In the genomic region with DNA sequence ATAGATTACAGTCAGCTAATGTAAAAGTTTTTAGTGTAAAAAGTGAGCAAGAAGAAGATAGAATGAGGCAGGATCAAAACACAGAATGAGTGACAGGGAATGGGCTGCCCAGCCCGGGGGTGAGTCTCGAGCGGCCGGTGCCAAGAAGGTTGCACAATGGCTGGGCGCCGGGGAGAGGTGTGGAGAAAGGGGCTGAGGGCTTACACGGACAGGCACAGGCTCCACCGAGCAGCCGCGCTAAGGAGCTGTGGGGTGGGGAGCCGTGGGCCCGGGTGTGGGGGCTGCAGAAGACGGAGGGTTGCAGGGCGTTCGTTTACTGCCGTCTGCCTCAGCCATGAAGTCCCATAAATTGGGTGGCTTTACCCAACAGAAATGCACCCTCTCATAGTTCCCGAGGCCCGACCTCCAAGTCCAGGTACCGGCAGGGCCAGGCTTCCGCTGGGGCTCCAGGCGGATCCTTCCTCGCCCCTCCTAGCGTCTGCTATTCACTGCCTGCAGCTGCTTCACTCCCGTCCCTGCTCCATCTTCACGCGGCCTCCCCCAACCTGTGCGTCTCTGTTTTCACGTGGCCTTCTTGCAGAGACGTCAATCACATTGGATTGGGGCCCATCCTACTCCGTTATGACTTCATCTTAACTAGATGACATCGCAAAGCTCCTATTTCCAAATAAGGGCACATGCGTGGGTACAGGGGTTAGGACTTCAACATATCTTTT, we compare ENCODE assay signal across 30 cellular contexts.
"Had no signal": no experiment of that assay in that cellular context is flagged by ENCODE, and none has a peak within 500 bp of the region (broad histone marks: within the 10 kb centered on the region; RNA-seq: fewer than 3 reads in every experiment).

No MANE protein-coding gene starts in this region.

- H3K4me1 Mint-ChIP-seq: activated B cell treated with CpG ODN at 0.5 μM for 24 hours; activated naive CD8-positive, alpha-beta T cell treated with anti-CD3 and anti-CD28 coated beads, Interleukin-2, amount 10 ng/mL, durations not matched to agents 7 days and 5 days; activated T-helper 17 cell treated with anti-CD3 and anti-CD28 coated beads, Interleukin-2, amount 50 U/mL, for 72 hours; T-cell had no signal

- H3K4me1 ChIP-seq: body of pancreas, colonic mucosa, esophagus squamous epithelium, gastroesophageal sphincter had no signal

- DNase-seq: activated B cell treated with CpG ODN at 0.5 μM for 24 hours; activated CD4-positive, alpha-beta T cell treated with anti-CD3 and anti-CD28 coated beads for 48 hours; activated CD4-positive, alpha-beta T cell treated with anti-CD3 and anti-CD28 coated beads, Interleukin-2, amount 50 U/mL, for 1 hour; activated CD4-positive, alpha-beta T cell treated with anti-CD3 and anti-CD28 coated beads, Interleukin-2, amount 50 U/mL, for 48 hours; activated CD8-positive, alpha-beta memory T cell treated with anti-CD3 and anti-CD28 coated beads for 24 hours; activated CD8-positive, alpha-beta T cell treated with anti-CD3 and anti-CD28 coated beads for 36 hours; activated effector memory CD4-positive, alpha-beta T cell treated with Interleukin-2 at 50 U/mL for 16 hours; activated gamma-delta T cell treated with Interleukin-2 at 50 U/mL for 16 hours; activated naive CD4-positive, alpha-beta T cell treated with anti-CD3 and anti-CD28 coated beads for 36 hours; activated naive CD8-positive, alpha-beta T cell treated with anti-CD3 and anti-CD28 coated beads, Interleukin-2, amount 10 ng/mL, durations not matched to agents 7 days and 5 days; activated T-cell treated with anti-CD3 and anti-CD28 coated beads, Interleukin-2, amount 50 U/mL, for 4 hours; body of pancreas; central memory CD4-positive, alpha-beta T cell; cerebellar nuclear complex; colonic mucosa; effector CD8-positive, alpha-beta T cell; esophagus squamous epithelium; foreskin melanocyte; SW 1271; T-cell; T-helper 9 cell; WERI-Rb-1 had no signal

- H3K36me3 ChIP-seq: colonic mucosa, esophagus squamous epithelium, gastroesophageal sphincter, WERI-Rb-1 had no signal

- ATAC-seq: activated CD4-positive, CD25-positive, alpha-beta regulatory T cell treated with anti-CD3 and anti-CD28 coated beads, Interleukin-2, amount 50 U/mL, for 24 hours; activated CD8-positive, alpha-beta T cell treated with anti-CD3 and anti-CD28 coated beads for 36 hours; activated naive CD4-positive, alpha-beta T cell treated with anti-CD3 and anti-CD28 coated beads, Interleukin-2, amount 50 U/mL, for 72 hours; activated T-cell treated with anti-CD3 and anti-CD28 coated beads, Interleukin-2, amount 50 U/mL, for 4 hours; activated T-helper 17 cell treated with anti-CD3 and anti-CD28 coated beads, Interleukin-2, amount 50 U/mL, for 72 hours; body of pancreas; gastroesophageal sphincter; T-cell had no signal

- H3K4me3 ChIP-seq: body of pancreas, colonic mucosa, esophagus squamous epithelium, gastroesophageal sphincter had no signal

- H3K4me3 Mint-ChIP-seq: activated B cell treated with CpG ODN at 0.5 μM for 24 hours; activated CD8-positive, alpha-beta T cell treated with anti-CD3 and anti-CD28 coated beads for 36 hours; activated naive CD4-positive, alpha-beta T cell treated with anti-CD3 and anti-CD28 coated beads for 36 hours; activated naive CD8-positive, alpha-beta T cell treated with anti-CD3 and anti-CD28 coated beads, Interleukin-2, amount 10 ng/mL, durations not matched to agents 7 days and 5 days; activated T-cell treated with anti-CD3 and anti-CD28 coated beads, Interleukin-2, amount 50 U/mL, for 4 hours; activated T-helper 17 cell treated with anti-CD3 and anti-CD28 coated beads, Interleukin-2, amount 50 U/mL, for 72 hours; T-cell; T-helper 1 cell treated with Interleukin-12 subunit alpha and Interleukin-12 subunit beta and Interleukin-4 antibody, amounts not matched to agents 30 μg/mL and 1 μg/mL, for 36 hours had no signal

- H3K27ac ChIP-seq: body of pancreas, colonic mucosa, epithelial cell of prostate, esophagus squamous epithelium, gastroesophageal sphincter, WERI-Rb-1 had no signal

- H3K36me3 Mint-ChIP-seq: activated naive CD4-positive, alpha-beta T cell treated with anti-CD3 and anti-CD28 coated beads, Interleukin-2, amount 50 U/mL, for 72 hours; activated naive CD8-positive, alpha-beta T cell treated with anti-CD3 and anti-CD28 coated beads, Interleukin-2, amount 10 ng/mL, durations not matched to agents 7 days and 5 days; T-cell had no signal

- H3K27ac Mint-ChIP-seq: activated B cell treated with CpG ODN at 0.5 μM for 24 hours; activated CD8-positive, alpha-beta T cell treated with anti-CD3 and anti-CD28 coated beads for 36 hours; activated naive CD4-positive, alpha-beta T cell treated with anti-CD3 and anti-CD28 coated beads for 36 hours; activated naive CD4-positive, alpha-beta T cell treated with anti-CD3 and anti-CD28 coated beads, Interleukin-2, amount 50 U/mL, for 72 hours; activated naive CD8-positive, alpha-beta T cell treated with anti-CD3 and anti-CD28 coated beads, Interleukin-2, amount 10 ng/mL, durations not matched to agents 7 days and 5 days; activated T-helper 17 cell treated with anti-CD3 and anti-CD28 coated beads, Interleukin-2, amount 50 U/mL, for 72 hours; T-helper 1 cell treated with Interleukin-12 subunit alpha and Interleukin-12 subunit beta and Interleukin-4 antibody, amounts not matched to agents 30 μg/mL and 1 μg/mL, for 36 hours had no signal

- H3K9me3 Mint-ChIP-seq: activated B cell treated with CpG ODN at 0.5 μM for 24 hours; activated CD8-positive, alpha-beta T cell treated with anti-CD3 and anti-CD28 coated beads for 36 hours; activated naive CD4-positive, alpha-beta T cell treated with anti-CD3 and anti-CD28 coated beads for 36 hours; activated naive CD4-positive, alpha-beta T cell treated with anti-CD3 and anti-CD28 coated beads, Interleukin-2, amount 50 U/mL, for 72 hours; activated naive CD8-positive, alpha-beta T cell treated with anti-CD3 and anti-CD28 coated beads, Interleukin-2, amount 10 ng/mL, durations not matched to agents 7 days and 5 days; activated T-cell treated with anti-CD3 and anti-CD28 coated beads, Interleukin-2, amount 50 U/mL, for 4 hours; activated T-helper 17 cell treated with anti-CD3 and anti-CD28 coated beads, Interleukin-2, amount 50 U/mL, for 72 hours; T-cell; T-helper 1 cell treated with Interleukin-12 subunit alpha and Interleukin-12 subunit beta and Interleukin-4 antibody, amounts not matched to agents 30 μg/mL and 1 μg/mL, for 36 hours had no signal

- H3K27me3 ChIP-seq: body of pancreas, colonic mucosa had no signal

- H3K27me3 Mint-ChIP-seq: activated naive CD8-positive, alpha-beta T cell treated with anti-CD3 and anti-CD28 coated beads, Interleukin-2, amount 10 ng/mL, durations not matched to agents 7 days and 5 days had no signal

- FAIRE-seq: endometrium, endothelial cell of umbilical vein had no signal

- H3K9me3 ChIP-seq: body of pancreas, colonic mucosa, esophagus squamous epithelium, gastroesophageal sphincter had no signal
